1 cellular context compared by ENCODE assay signal in the genomic region with DNA sequence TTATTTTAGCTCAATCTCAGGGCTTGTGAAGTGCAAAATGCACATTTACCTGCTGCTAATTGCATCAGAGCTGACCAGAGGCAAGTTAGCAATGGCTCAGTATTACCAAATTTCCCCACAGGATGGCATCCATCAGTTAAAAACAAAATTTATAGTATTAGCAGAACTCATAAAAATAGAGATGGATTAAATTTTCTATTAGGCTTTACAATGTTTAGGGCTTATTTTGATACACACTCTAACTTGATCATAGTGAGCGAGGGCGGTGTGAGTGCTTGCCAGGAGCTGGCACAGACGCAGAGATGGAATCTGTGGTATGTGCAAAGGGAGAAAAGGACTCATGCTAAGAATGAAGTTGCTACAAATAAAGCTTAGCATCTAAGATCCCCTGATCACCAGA.
TF ChIP-seq lines count a peak whose summit lies in the region.

No MANE protein-coding gene starts in this region.

TF ChIP-seq in GM23338, 12 proteins besides CTCF, POLR2A, EP300 and RAD21 (continued from another document):
- TF ChIP-seq, protein P1, sequence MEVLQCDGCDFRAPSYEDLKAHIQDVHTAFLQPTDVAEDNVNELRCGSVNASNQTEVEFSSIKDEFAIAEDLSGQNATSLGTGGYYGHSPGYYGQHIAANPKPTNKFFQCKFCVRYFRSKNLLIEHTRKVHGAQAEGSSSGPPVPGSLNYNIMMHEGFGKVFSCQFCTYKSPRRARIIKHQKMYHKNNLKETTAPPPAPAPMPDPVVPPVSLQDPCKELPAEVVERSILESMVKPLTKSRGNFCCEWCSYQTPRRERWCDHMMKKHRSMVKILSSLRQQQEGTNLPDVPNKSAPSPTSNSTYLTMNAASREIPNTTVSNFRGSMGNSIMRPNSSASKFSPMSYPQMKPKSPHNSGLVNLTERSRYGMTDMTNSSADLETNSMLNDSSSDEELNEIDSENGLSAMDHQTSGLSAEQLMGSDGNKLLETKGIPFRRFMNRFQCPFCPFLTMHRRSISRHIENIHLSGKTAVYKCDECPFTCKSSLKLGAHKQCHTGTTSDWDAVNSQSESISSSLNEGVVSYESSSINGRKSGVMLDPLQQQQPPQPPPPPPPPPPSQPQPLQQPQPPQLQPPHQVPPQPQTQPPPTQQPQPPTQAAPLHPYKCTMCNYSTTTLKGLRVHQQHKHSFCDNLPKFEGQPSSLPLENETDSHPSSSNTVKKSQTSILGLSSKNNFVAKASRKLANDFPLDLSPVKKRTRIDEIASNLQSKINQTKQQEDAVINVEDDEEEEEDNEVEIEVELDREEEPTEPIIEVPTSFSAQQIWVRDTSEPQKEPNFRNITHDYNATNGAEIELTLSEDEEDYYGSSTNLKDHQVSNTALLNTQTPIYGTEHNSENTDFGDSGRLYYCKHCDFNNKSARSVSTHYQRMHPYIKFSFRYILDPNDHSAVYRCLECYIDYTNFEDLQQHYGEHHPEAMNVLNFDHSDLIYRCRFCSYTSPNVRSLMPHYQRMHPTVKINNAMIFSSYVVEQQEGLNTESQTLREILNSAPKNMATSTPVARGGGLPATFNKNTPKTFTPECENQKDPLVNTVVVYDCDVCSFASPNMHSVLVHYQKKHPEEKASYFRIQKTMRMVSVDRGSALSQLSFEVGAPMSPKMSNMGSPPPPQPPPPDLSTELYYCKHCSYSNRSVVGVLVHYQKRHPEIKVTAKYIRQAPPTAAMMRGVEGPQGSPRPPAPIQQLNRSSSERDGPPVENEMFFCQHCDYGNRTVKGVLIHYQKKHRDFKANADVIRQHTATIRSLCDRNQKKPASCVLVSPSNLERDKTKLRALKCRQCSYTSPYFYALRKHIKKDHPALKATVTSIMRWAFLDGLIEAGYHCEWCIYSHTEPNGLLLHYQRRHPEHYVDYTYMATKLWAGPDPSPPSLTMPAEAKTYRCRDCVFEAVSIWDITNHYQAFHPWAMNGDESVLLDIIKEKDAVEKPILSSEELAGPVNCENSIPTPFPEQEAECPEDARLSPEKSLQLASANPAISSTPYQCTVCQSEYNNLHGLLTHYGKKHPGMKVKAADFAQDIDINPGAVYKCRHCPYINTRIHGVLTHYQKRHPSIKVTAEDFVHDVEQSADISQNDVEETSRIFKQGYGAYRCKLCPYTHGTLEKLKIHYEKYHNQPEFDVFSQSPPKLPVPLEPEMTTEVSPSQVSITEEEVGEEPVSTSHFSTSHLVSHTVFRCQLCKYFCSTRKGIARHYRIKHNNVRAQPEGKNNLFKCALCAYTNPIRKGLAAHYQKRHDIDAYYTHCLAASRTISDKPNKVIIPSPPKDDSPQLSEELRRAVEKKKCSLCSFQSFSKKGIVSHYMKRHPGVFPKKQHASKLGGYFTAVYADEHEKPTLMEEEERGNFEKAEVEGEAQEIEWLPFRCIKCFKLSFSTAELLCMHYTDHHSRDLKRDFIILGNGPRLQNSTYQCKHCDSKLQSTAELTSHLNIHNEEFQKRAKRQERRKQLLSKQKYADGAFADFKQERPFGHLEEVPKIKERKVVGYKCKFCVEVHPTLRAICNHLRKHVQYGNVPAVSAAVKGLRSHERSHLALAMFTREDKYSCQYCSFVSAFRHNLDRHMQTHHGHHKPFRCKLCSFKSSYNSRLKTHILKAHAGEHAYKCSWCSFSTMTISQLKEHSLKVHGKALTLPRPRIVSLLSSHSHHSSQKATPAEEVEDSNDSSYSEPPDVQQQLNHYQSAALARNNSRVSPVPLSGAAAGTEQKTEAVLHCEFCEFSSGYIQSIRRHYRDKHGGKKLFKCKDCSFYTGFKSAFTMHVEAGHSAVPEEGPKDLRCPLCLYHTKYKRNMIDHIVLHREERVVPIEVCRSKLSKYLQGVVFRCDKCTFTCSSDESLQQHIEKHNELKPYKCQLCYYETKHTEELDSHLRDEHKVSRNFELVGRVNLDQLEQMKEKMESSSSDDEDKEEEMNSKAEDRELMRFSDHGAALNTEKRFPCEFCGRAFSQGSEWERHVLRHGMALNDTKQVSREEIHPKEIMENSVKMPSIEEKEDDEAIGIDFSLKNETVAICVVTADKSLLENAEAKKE (CRISPR knock-in tag; IDR thresholded peaks at IDR 0.05), result no peak
- TF ChIP-seq STAT1 (IDR thresholded peaks at IDR 0.05; ENCODE audit: unreplicated experiment) (no peak), NANOG (IDR thresholded peaks at IDR 0.05; ENCODE audit: borderline replicate concordance) (no peak), ZNF331 (CRISPR knock-in tag; IDR thresholded peaks at IDR 0.05; ENCODE audit: low read depth) (no peak), EZH2 (IDR thresholded peaks at IDR 0.05; ENCODE audit: low read depth, unreplicated experiment) (no peak), EZH2phosphoT487 (IDR thresholded peaks at IDR 0.05; ENCODE audit: unreplicated experiment) (no peak)
- TF ChIP-seq, protein P2, sequence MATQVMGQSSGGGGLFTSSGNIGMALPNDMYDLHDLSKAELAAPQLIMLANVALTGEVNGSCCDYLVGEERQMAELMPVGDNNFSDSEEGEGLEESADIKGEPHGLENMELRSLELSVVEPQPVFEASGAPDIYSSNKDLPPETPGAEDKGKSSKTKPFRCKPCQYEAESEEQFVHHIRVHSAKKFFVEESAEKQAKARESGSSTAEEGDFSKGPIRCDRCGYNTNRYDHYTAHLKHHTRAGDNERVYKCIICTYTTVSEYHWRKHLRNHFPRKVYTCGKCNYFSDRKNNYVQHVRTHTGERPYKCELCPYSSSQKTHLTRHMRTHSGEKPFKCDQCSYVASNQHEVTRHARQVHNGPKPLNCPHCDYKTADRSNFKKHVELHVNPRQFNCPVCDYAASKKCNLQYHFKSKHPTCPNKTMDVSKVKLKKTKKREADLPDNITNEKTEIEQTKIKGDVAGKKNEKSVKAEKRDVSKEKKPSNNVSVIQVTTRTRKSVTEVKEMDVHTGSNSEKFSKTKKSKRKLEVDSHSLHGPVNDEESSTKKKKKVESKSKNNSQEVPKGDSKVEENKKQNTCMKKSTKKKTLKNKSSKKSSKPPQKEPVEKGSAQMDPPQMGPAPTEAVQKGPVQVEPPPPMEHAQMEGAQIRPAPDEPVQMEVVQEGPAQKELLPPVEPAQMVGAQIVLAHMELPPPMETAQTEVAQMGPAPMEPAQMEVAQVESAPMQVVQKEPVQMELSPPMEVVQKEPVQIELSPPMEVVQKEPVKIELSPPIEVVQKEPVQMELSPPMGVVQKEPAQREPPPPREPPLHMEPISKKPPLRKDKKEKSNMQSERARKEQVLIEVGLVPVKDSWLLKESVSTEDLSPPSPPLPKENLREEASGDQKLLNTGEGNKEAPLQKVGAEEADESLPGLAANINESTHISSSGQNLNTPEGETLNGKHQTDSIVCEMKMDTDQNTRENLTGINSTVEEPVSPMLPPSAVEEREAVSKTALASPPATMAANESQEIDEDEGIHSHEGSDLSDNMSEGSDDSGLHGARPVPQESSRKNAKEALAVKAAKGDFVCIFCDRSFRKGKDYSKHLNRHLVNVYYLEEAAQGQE (IDR thresholded peaks at IDR 0.05; ENCODE audit: unreplicated experiment), result no peak
- TF ChIP-seq, protein P3, sequence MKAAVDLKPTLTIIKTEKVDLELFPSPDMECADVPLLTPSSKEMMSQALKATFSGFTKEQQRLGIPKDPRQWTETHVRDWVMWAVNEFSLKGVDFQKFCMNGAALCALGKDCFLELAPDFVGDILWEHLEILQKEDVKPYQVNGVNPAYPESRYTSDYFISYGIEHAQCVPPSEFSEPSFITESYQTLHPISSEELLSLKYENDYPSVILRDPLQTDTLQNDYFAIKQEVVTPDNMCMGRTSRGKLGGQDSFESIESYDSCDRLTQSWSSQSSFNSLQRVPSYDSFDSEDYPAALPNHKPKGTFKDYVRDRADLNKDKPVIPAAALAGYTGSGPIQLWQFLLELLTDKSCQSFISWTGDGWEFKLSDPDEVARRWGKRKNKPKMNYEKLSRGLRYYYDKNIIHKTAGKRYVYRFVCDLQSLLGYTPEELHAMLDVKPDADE (IDR thresholded peaks at IDR 0.05), result no peak
